In genomic region chr20:63857751-63858392, GRCh38 we compare ENCODE assay signal across 8 cellular contexts. TPM values are rescaled to one million over a fixed set of nuclear protein-coding genes. Genes with fewer than 3 reads are reported as not detected.
DNase-seq lines count a peak whose midpoint lies in the region; ATAC-seq, FAIRE-seq and TF ChIP-seq lines count a peak whose summit lies in the region.
"Had no signal": no experiment of that assay in that cellular context is flagged by ENCODE, and none has a peak within 500 bp of the region (broad histone marks: within the 10 kb centered on the region; RNA-seq: fewer than 3 reads in every experiment).

No MANE protein-coding gene starts in this region.

- H4K20me1 ChIP-seq in Karpas-422 (ENCODE audit: insufficient read depth, low read depth, low read length) (peaks cover 16% of the 10 kb centered on the region), smooth muscle cell (ENCODE audit: low read depth) (no peaks in the 10 kb centered on the region)

- ATAC-seq in gastrocnemius medialis: peak in 1 of 2 donors; percentile 17

- TF ChIP-seq POLR2A in esophagus squamous epithelium (IDR thresholded peaks at IDR 0.05) (no peak), gastrocnemius medialis (IDR thresholded peaks at IDR 0.05) (no peak), H54 (IDR thresholded peaks at IDR 0.05; ENCODE audit: low read depth, low read length) (no peak)

- H2AFZ ChIP-seq in Karpas-422 (ENCODE audit: low read length) (no peak overlapping the region), smooth muscle cell (ENCODE audit: low read depth) (no peak overlapping the region)

- H3K9me3 ChIP-seq in Karpas-422 (ENCODE audit: low read length): no peaks in the 10 kb centered on the region
- H3K9me3 ChIP-seq in esophagus squamous epithelium: no peaks in the 10 kb centered on the region
- no peaks in the 10 kb centered on the region for H3K9me3 ChIP-seq in gastrocnemius medialis
- H3K9me3 ChIP-seq in smooth muscle cell (replicated peaks; ENCODE audit: low read depth): no peaks in the 10 kb centered on the region

- intact Hi-C loops in esophagus squamous epithelium (cut with DNase I) (no loop called here), gastrocnemius medialis (cut with DNase I; ENCODE audit: low total_unique reads) (no loop called here), posterior cingulate gyrus (cut with DNase I) (no loop called here)

- DNase-seq in Karpas-422 (peak; percentile 46), esophagus squamous epithelium (lab: John Stamatoyannopoulos, UW) (no peak), gastrocnemius medialis (no peak), posterior cingulate gyrus (no peak), H54 (ENCODE audit: insufficient read length, low spot score) (no peak), smooth muscle cell (lab: John Stamatoyannopoulos, UW; ENCODE audit: unreplicated experiment) (no peak)
- DNase-seq: activated naive CD4-positive, alpha-beta T cell treated with anti-CD3 and anti-CD28 coated beads, Interleukin-2, amount 50 U/mL, for 16 hours; stimulated activated CD4-positive, alpha-beta T cell treated with anti-CD3 and anti-CD28 coated beads, Interleukin-2, amount 100 ng/mL, for 48 hours had no signal

- WGBS in esophagus squamous epithelium, 2 donors: 12 to 20% methylated on average over 7 to 9 of the region's 14 CpGs
- WGBS in smooth muscle cell (ENCODE audit: low lambda C conversion rate): 74% methylated on average over 14 of the region's 14 CpGs

- H3K4me1 ChIP-seq in Karpas-422 (ENCODE audit: low read length): no peaks in the 10 kb centered on the region
- H3K4me1 ChIP-seq in esophagus squamous epithelium: peaks cover 34 to 64% (median 42%) of the 10 kb centered on the region in 3 donors
- peaks cover 33 to 48% of the 10 kb centered on the region in 2 donors for H3K4me1 ChIP-seq in gastrocnemius medialis
- peaks cover 31% of the 10 kb centered on the region for H3K4me1 ChIP-seq in smooth muscle cell (ENCODE audit: low read depth)

- H3K36me3 ChIP-seq in Karpas-422 (ENCODE audit: insufficient read depth, low read length): no peaks in the 10 kb centered on the region
- peaks cover 0 to 22% (median 10%) of the 10 kb centered on the region in 3 donors for H3K36me3 ChIP-seq in esophagus squamous epithelium
- no peaks in the 10 kb centered on the region for H3K36me3 ChIP-seq in gastrocnemius medialis
- H3K36me3 ChIP-seq in smooth muscle cell (ENCODE audit: low read depth): no peaks in the 10 kb centered on the region

- FAIRE-seq in H54 (lab: Jason Lieb, UNC): no peak

- no peaks in the 10 kb centered on the region for H3F3A ChIP-seq in smooth muscle cell (ENCODE audit: low read depth)

- H3K4me2 ChIP-seq in Karpas-422 (ENCODE audit: low read depth, low read length, poor library complexity, severe bottlenecking) (no peak overlapping the region), smooth muscle cell (no peak overlapping the region)

- no peak overlapping the region for H3K9ac ChIP-seq in Karpas-422 (ENCODE audit: low read length)
- H3K9ac ChIP-seq in smooth muscle cell (ENCODE audit: low read depth): no peak overlapping the region

- in situ Hi-C loops in gastrocnemius medialis (cut with MboI; ENCODE audit: low sequenced_read_pairs in 4 of 4): no loop called here

- no peaks in the 10 kb centered on the region for H3K9me2 ChIP-seq in Karpas-422 (replicated peaks; ENCODE audit: insufficient read depth, low read length)

- no peak overlapping the region for H3K4me3 ChIP-seq in Karpas-422 (ENCODE audit: low read length)
- H3K4me3 ChIP-seq in esophagus squamous epithelium: no peak overlapping the region
- no peak overlapping the region for H3K4me3 ChIP-seq in gastrocnemius medialis
- H3K4me3 ChIP-seq in smooth muscle cell: no peak overlapping the region

- TF ChIP-seq CTCF in esophagus squamous epithelium (IDR thresholded peaks at IDR 0.05): no peak
- TF ChIP-seq CTCF in gastrocnemius medialis (IDR thresholded peaks at IDR 0.05 in 4 of 5, conservative IDR thresholded peaks at IDR 0.05 in 1 of 5): no peak
- TF ChIP-seq CTCF in smooth muscle cell (IDR thresholded peaks at IDR 0.05; ENCODE audit: borderline replicate concordance, insufficient read depth, poor library complexity, severe bottlenecking): no peak

- H3K79me2 ChIP-seq in Karpas-422 (ENCODE audit: low read length) (no peaks in the 10 kb centered on the region), smooth muscle cell (ENCODE audit: low read depth) (no peaks in the 10 kb centered on the region)

- H3K27ac ChIP-seq in Karpas-422 (ENCODE audit: low read length): no peak overlapping the region
- H3K27ac ChIP-seq in esophagus squamous epithelium: peak overlapping the region in 3 of 4 donors; percentile 22 to 72 (median 65)
- H3K27ac ChIP-seq in gastrocnemius medialis: peak overlapping the region in 3 of 4 donors; percentile 42 to 61 (median 53)
- H3K27ac ChIP-seq in smooth muscle cell (ENCODE audit: low read depth): no peak overlapping the region

- H3K27me3 ChIP-seq in Karpas-422 (ENCODE audit: low read length): no peaks in the 10 kb centered on the region
- peaks cover 0 to 58% (median 9%) of the 10 kb centered on the region in 4 donors for H3K27me3 ChIP-seq in esophagus squamous epithelium
- peaks cover 9 to 37% (median 33%) of the 10 kb centered on the region in 3 donors for H3K27me3 ChIP-seq in gastrocnemius medialis
- H3K27me3 ChIP-seq in smooth muscle cell (ENCODE audit: low read depth): no peaks in the 10 kb centered on the region

RNA-seq across cellular contexts. Expression of gene ABHD16B, which starts 3.4 kb away (rescaled TPM):
- not detected in 2 replicates for total RNA-seq in Karpas-422 (2014; rRNA removed; shearing (Covaris generic); ENCODE audit: low replicate concordance)
- not detected for total RNA-seq in esophagus squamous epithelium
- total RNA-seq in gastrocnemius medialis: not detected
- total RNA-seq in smooth muscle cell: not detected in 2 replicates
- polyA plus RNA-seq in smooth muscle cell: 0.31 TPM in 1 of 2 replicates, not detected in the other

RNA-seq across cellular contexts. Expression of gene TPD52L2, which starts 7.2 kb away (rescaled TPM):
- 25.9 and 38.3 TPM in 2 replicates for total RNA-seq in Karpas-422 (2014; rRNA removed; shearing (Covaris generic); ENCODE audit: low replicate concordance)
- total RNA-seq in esophagus squamous epithelium (100 to 1,000 TPM in 3 of 4 donors, 10 to 100 TPM in 1; 97.1 to 124 (median 116) TPM), gastrocnemius medialis (10 to 100 TPM; 57.7 to 92.4 (median 59.8) TPM), smooth muscle cell (74.0 and 74.4 TPM in 2 replicates)
- 93.8 and 94.8 TPM in 2 replicates for polyA plus RNA-seq in smooth muscle cell

RNA-seq across cellular contexts. Expression of gene ZBTB46, which starts 26.8 kb away (rescaled TPM):
- 0.18 TPM in 1 of 2 replicates, not detected in the other for total RNA-seq in Karpas-422 (2014; rRNA removed; shearing (Covaris generic); ENCODE audit: low replicate concordance)
- total RNA-seq in esophagus squamous epithelium: 1 to 10 TPM in 3 of 4 donors, under 1 TPM in 1; 0.79 to 4.2 (median 2.0) TPM
- total RNA-seq in gastrocnemius medialis: 1 to 10 TPM; 4.3 to 7.1 (median 5.6) TPM
- 2.7 and 4.5 TPM in 2 replicates for total RNA-seq in smooth muscle cell
- polyA plus RNA-seq in smooth muscle cell: 2.3 and 4.0 TPM in 2 replicates

RNA-seq across cellular contexts. Expression of gene DNAJC5, which starts 37.1 kb away (rescaled TPM):
- total RNA-seq in Karpas-422 (2014; rRNA removed; shearing (Covaris generic); ENCODE audit: low replicate concordance): 22.9 and 28.5 TPM in 2 replicates
- total RNA-seq in esophagus squamous epithelium: 10 to 100 TPM; 58.7 to 89.5 (median 75.4) TPM
- total RNA-seq in gastrocnemius medialis: 10 to 100 TPM; 18.5 to 26.4 (median 22.5) TPM
- 21.1 and 24.5 TPM in 2 replicates for total RNA-seq in smooth muscle cell
- 8.7 TPM in 2 replicates for polyA plus RNA-seq in smooth muscle cell

Comparison
In these comparisons a context has a peak if more than half of its experiments do, and no peak if none do; other contexts are left out.
1. H3K27ac ChIP-seq: peak in esophagus squamous epithelium (3 of 4) and gastrocnemius medialis (3 of 4); none in Karpas-422 (single experiment) and smooth muscle cell (single experiment).